In the genomic region with DNA sequence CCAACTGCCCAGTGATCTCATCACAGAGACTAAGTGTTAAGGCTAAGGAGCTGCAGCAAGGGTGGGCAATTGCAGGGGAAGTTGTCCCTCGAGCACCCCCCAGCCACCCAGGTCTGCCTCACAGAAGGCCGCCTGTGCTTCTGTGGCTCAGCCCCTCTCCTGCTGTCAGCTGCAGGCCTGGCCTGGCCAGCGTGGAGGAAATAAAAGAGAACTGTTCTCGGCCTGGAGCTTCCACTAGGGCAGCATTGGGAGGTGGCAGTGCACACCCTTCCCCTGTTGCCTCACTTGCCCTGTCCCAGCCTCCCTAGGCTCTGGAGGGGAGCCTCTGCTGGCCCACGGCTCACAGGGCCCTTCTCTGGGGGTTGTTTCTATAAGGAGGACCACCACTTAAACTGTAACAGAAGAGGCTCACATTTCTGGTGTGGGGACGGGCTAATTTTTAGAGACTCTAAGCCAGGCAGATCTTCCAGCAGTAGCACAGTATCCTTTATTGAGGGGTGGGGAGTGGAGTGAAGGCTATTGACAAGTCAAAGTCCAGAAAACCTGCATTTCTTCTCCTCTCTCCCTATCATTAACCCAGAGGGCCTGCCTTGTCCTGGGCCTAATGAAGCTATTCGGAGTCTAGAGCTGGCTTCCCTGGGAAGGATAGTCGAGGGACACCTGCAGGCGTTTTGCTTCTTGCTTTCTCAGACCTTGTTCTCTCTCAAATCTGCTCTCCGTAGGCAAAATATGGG, we compare ENCODE assay signal across 26 cellular contexts.
DNase-seq lines count a peak whose midpoint lies in the region; ATAC-seq and TF ChIP-seq lines count a peak whose summit lies in the region.
"Had no signal": no experiment of that assay in that cellular context is flagged by ENCODE, and none has a peak within 500 bp of the region (broad histone marks: within the 10 kb centered on the region; RNA-seq: fewer than 3 reads in every experiment).

No MANE protein-coding gene starts in this region.

- H3K9me3 Mint-ChIP-seq in neural progenitor cell (peaks cover 3% of the 10 kb centered on the region), natural killer cell (no peaks in the 10 kb centered on the region)
- H3K9me3 Mint-ChIP-seq: brain; T-helper 2 cell treated with Interferon-gamma antibody and Interleukin-4, amounts not matched to agents 5 μg/mL and 100 μg/mL, for 36 hours; type B pancreatic cell had no signal

- H3K27me3 Mint-ChIP-seq in neural progenitor cell (ENCODE audit: insufficient read depth, low read depth) (peaks cover 3% of the 10 kb centered on the region), natural killer cell (ENCODE audit: low read depth in 2 of 2) (peaks cover 10 to 21% of the 10 kb centered on the region in 2 donors)

- ATAC-seq in natural killer cell (no peak), upper lobe of right lung (no peak)
- ATAC-seq: activated T-cell treated with anti-CD3 and anti-CD28 coated beads, Interleukin-2, amount 50 U/mL, for 72 hours; HCT116; K562; lower lobe of right lung; PC-3 had no signal

- peaks cover 9% of the 10 kb centered on the region for H3K4me1 Mint-ChIP-seq in neural progenitor cell
- H3K4me1 Mint-ChIP-seq in natural killer cell, result no peaks in the 10 kb centered on the region
- H3K4me1 Mint-ChIP-seq: CD14-positive monocyte had no signal

- H2AFZ ChIP-seq in hepatocyte (peak overlapping the region; percentile 40), neural progenitor cell (replicated peaks) (peak overlapping the region; percentile 34), MM.1S (ENCODE audit: low read length) (no peak overlapping the region)

- H3K4me3 ChIP-seq in Peyer's patch (no peak overlapping the region), hepatocyte (no peak overlapping the region), neural progenitor cell (no peak overlapping the region), MM.1S (ENCODE audit: low read length) (no peak overlapping the region), upper lobe of right lung (no peak overlapping the region)
- H3K4me3 ChIP-seq: K562, lower lobe of right lung had no signal

- H4K20me1 ChIP-seq in hepatocyte (ENCODE audit: insufficient read depth, poor library complexity, severe bottlenecking) (no peaks in the 10 kb centered on the region), neural progenitor cell (ENCODE audit: low read depth) (no peaks in the 10 kb centered on the region), MM.1S (ENCODE audit: insufficient read depth, low read length) (no peaks in the 10 kb centered on the region)

- intact Hi-C loops in natural killer cell (cut with micrococcal nuclease), result no loop called here
- intact Hi-C loops in upper lobe of right lung (cut with DNase I), result no loop called here

- 66% methylated on average over 10 of the region's 10 CpGs for WGBS in hepatocyte (ENCODE audit: low lambda C conversion rate, missing lambda C conversion rate)

- H3K27ac Mint-ChIP-seq in neural progenitor cell (no peak overlapping the region), natural killer cell (no peak overlapping the region)
- H3K27ac Mint-ChIP-seq: activated T-cell treated with anti-CD3 and anti-CD28 coated beads, Interleukin-2, amount 50 U/mL, for 72 hours; T-helper 2 cell treated with Interferon-gamma antibody and Interleukin-4, amounts not matched to agents 5 μg/mL and 100 μg/mL, for 36 hours; type B pancreatic cell had no signal

- TF ChIP-seq POLR2A in Peyer's patch (IDR thresholded peaks at IDR 0.05), result no peak

- H3F3A ChIP-seq in neural progenitor cell (ENCODE audit: low read depth), result no peaks in the 10 kb centered on the region
- H3F3A ChIP-seq in MM.1S (ENCODE audit: insufficient read depth, low read length), result no peaks in the 10 kb centered on the region

- H3K4me1 ChIP-seq in Peyer's patch (peaks cover 0 to 16% (median 0%) of the 10 kb centered on the region in 4 donors), hepatocyte (ENCODE audit: insufficient read depth) (peaks cover 12% of the 10 kb centered on the region), neural progenitor cell (no peaks in the 10 kb centered on the region), MM.1S (ENCODE audit: low read length) (no peaks in the 10 kb centered on the region), upper lobe of right lung (no peaks in the 10 kb centered on the region)
- H3K4me1 ChIP-seq: lower lobe of right lung had no signal

- no peaks in the 10 kb centered on the region for H3K79me2 ChIP-seq in hepatocyte
- no peaks in the 10 kb centered on the region for H3K79me2 ChIP-seq in neural progenitor cell (ENCODE audit: low read depth)
- H3K79me2 ChIP-seq in MM.1S (ENCODE audit: low read length), result no peaks in the 10 kb centered on the region

- no peak overlapping the region for H3K9ac ChIP-seq in neural progenitor cell
- H3K9ac ChIP-seq in MM.1S (ENCODE audit: low read length), result no peak overlapping the region

- H3K4me2 ChIP-seq in hepatocyte, result peak overlapping the region; percentile 52
- H3K4me2 ChIP-seq in neural progenitor cell, result no peak overlapping the region
- H3K4me2 ChIP-seq in MM.1S (ENCODE audit: low read depth, low read length), result no peak overlapping the region

- no peaks in the 10 kb centered on the region for H3K9me3 ChIP-seq in Peyer's patch
- H3K9me3 ChIP-seq in hepatocyte (ENCODE audit: low read depth), result no peaks in the 10 kb centered on the region
- H3K9me3 ChIP-seq in neural progenitor cell (ENCODE audit: low read depth), result no peaks in the 10 kb centered on the region
- H3K9me3 ChIP-seq in MM.1S (replicated peaks; ENCODE audit: insufficient read depth, low read length), result no peaks in the 10 kb centered on the region
- H3K9me3 ChIP-seq in upper lobe of right lung, result no peaks in the 10 kb centered on the region
- H3K9me3 ChIP-seq: lower lobe of right lung had no signal

- no peaks in the 10 kb centered on the region for H3K27me3 ChIP-seq in Peyer's patch
- H3K27me3 ChIP-seq in hepatocyte, result no peaks in the 10 kb centered on the region
- no peaks in the 10 kb centered on the region for H3K27me3 ChIP-seq in neural progenitor cell
- H3K27me3 ChIP-seq in MM.1S (replicated peaks; ENCODE audit: insufficient read depth, low read length), result no peaks in the 10 kb centered on the region
- no peaks in the 10 kb centered on the region for H3K27me3 ChIP-seq in upper lobe of right lung

- peak in 1 of 3 donors; percentile 66 for DNase-seq in Peyer's patch
- DNase-seq in hepatocyte (ENCODE audit: low spot score), result peak; percentile 54
- DNase-seq in neural progenitor cell (ENCODE audit: low spot score), result no peak
- peak; percentile 30 for DNase-seq in superior temporal gyrus (ENCODE audit: extremely low spot score)
- no peak for DNase-seq in MM.1S
- DNase-seq in natural killer cell, result no peak
- no peak for DNase-seq in upper lobe of right lung
- DNase-seq: activated CD4-positive, alpha-beta T cell treated with anti-CD3 and anti-CD28 coated beads for 4 hours; activated naive CD4-positive, alpha-beta T cell; activated T-cell treated with anti-CD3 and anti-CD28 coated beads, Interleukin-2, amount 50 U/mL, for 72 hours; Calu3; DMS79 treated with DMSO at 0.1 percent for 48 hours; kidney glomerular epithelial cell; lower lobe of right lung; NCI-H1417 treated with DMSO at 0.1 percent for 48 hours; NCI-H2107; NCI-H510A; PC-3; Right ventricle myocardium superior; stimulated activated CD4-positive, alpha-beta T cell treated with anti-CD3 and anti-CD28 coated beads, Interleukin-2, amount 100 ng/mL, for 48 hours had no signal

- H3K36me3 ChIP-seq in Peyer's patch, result no peaks in the 10 kb centered on the region
- H3K36me3 ChIP-seq in hepatocyte (replicated peaks; ENCODE audit: insufficient read depth, low read depth), result no peaks in the 10 kb centered on the region
- H3K36me3 ChIP-seq in neural progenitor cell, result no peaks in the 10 kb centered on the region
- H3K36me3 ChIP-seq in MM.1S (replicated peaks; ENCODE audit: insufficient read depth, low read length), result no peaks in the 10 kb centered on the region
- H3K36me3 ChIP-seq in upper lobe of right lung, result no peaks in the 10 kb centered on the region
- H3K36me3 ChIP-seq: lower lobe of right lung had no signal

- H3K36me3 Mint-ChIP-seq in neural progenitor cell, result no peaks in the 10 kb centered on the region
- no peaks in the 10 kb centered on the region for H3K36me3 Mint-ChIP-seq in natural killer cell
- H3K36me3 Mint-ChIP-seq: brain, CD14-positive monocyte, type B pancreatic cell had no signal

- H3K9me2 ChIP-seq in hepatocyte (replicated peaks; ENCODE audit: insufficient read depth), result no peaks in the 10 kb centered on the region
- no peaks in the 10 kb centered on the region for H3K9me2 ChIP-seq in MM.1S (replicated peaks; ENCODE audit: insufficient read depth, low read length)

- H3K4me3 Mint-ChIP-seq in neural progenitor cell (no peak overlapping the region), natural killer cell (no peak overlapping the region)
- H3K4me3 Mint-ChIP-seq: activated T-cell treated with anti-CD3 and anti-CD28 coated beads, Interleukin-2, amount 50 U/mL, for 72 hours; brain; CD14-positive monocyte; T-helper 2 cell treated with Interferon-gamma antibody and Interleukin-4, amounts not matched to agents 5 μg/mL and 100 μg/mL, for 36 hours; type B pancreatic cell had no signal

- peak overlapping the region in 3 of 4 donors; percentile 17 to 64 (median 49) for H3K27ac ChIP-seq in Peyer's patch
- H3K27ac ChIP-seq in hepatocyte, result peak overlapping the region; percentile 89
- H3K27ac ChIP-seq in neural progenitor cell, result no peak overlapping the region
- H3K27ac ChIP-seq in MM.1S (ENCODE audit: low read length), result no peak overlapping the region
- H3K27ac ChIP-seq in upper lobe of right lung, result no peak overlapping the region
- H3K27ac ChIP-seq: lower lobe of right lung had no signal

- TF ChIP-seq CTCF in Peyer's patch (IDR thresholded peaks at IDR 0.05) (peak in 1 of 6 experiments; percentile 23), hepatocyte (IDR thresholded peaks at IDR 0.05; ENCODE audit: poor library complexity) (no peak), neural progenitor cell (IDR thresholded peaks at IDR 0.05) (no peak), MM.1S (IDR thresholded peaks at IDR 0.05; ENCODE audit: low read length) (no peak), natural killer cell (IDR thresholded peaks at IDR 0.05) (no peak), upper lobe of right lung (IDR thresholded peaks at IDR 0.05) (no peak)

Comparison
In these comparisons a context has a peak if more than half of its experiments do, and no peak if none do; other contexts are left out.
1. DNase-seq: peak in hepatocyte (single experiment) and superior temporal gyrus (single experiment); none in neural progenitor cell (single experiment), MM.1S (single experiment), natural killer cell (single experiment) and upper lobe of right lung (single experiment).
2. H3K27ac ChIP-seq: peak in Peyer's patch (3 of 4) and hepatocyte (single experiment); none in neural progenitor cell (single experiment), MM.1S (single experiment) and upper lobe of right lung (single experiment).